In the genomic region with DNA sequence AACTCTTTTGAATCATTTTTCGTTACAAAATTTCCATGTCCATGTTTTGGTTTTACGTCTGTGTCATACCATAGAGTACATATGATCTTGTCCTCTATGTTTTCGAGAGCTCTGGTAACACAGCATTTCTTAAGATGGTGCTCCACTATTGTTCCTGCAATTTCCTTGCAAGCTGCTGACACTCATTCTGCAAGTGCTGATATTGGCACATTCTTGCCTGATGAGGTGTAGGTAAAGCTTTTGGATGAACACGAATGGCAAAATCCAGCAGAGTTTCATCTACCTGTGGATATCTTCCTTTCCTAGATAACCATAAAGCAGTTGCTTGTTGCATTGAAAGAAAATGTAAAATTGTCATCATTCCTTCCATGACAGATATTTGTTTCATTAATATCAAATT, we compare ENCODE assay signal across 17 cellular contexts. TPM values are rescaled to one million over a fixed set of nuclear protein-coding genes. Genes with fewer than 3 reads are reported as not detected.
A peak's percentile ranks its signal among the peaks of the same experiment; 100 is the strongest.
DNase-seq lines count a peak whose midpoint lies in the region; ATAC-seq and TF ChIP-seq lines count a peak whose summit lies in the region.
"Had no signal": no experiment of that assay in that cellular context is flagged by ENCODE, and none has a peak within 500 bp of the region (broad histone marks: within the 10 kb centered on the region; RNA-seq: fewer than 3 reads in every experiment).

No MANE protein-coding gene starts in this region.

- TF ChIP-seq POLR2A in breast epithelium (IDR thresholded peaks at IDR 0.05): no peak

- peaks cover 3% of the 10 kb centered on the region for H3K36me3 Mint-ChIP-seq in endodermal cell (ENCODE audit: low read depth)
- H3K36me3 Mint-ChIP-seq: CD14-positive monocyte had no signal

- H3K9me3 Mint-ChIP-seq in endodermal cell: peaks cover 6% of the 10 kb centered on the region

- H4K20me1 ChIP-seq in mammary epithelial cell (ENCODE audit: insufficient read depth, low read length): no peaks in the 10 kb centered on the region

- H3K4me3 ChIP-seq in mammary epithelial cell (replicated peaks in 1 of 3; ENCODE audit: insufficient read depth in 1 of 3, low read depth in 2 of 3, low read length in 3 of 3) (no peak overlapping the region), breast epithelium (no peak overlapping the region), endodermal cell (ENCODE audit: low read length) (no peak overlapping the region)
- H3K4me3 ChIP-seq: GM12878 had no signal

- in situ Hi-C loops in mammary epithelial cell (cut with MboI; ENCODE audit: low sequenced_read_pairs in 2 of 2): no loop called here

- no peak for ATAC-seq in HG03439 (IDR thresholded peaks at IDR 0.05; ENCODE audit: unreplicated experiment)
- ATAC-seq in HG02973 (IDR thresholded peaks at IDR 0.05; ENCODE audit: unreplicated experiment): no peak
- ATAC-seq: GM12878, HepG2 had no signal

- H3K27me3 Mint-ChIP-seq in endodermal cell (ENCODE audit: insufficient read depth): no peaks in the 10 kb centered on the region

- H3K36me3 ChIP-seq in mammary epithelial cell (ENCODE audit: insufficient read depth, low read length) (no peaks in the 10 kb centered on the region), breast epithelium (no peaks in the 10 kb centered on the region), endodermal cell (ENCODE audit: control insufficient read depth, insufficient read depth, low read length) (no peaks in the 10 kb centered on the region)

- dilution Hi-C loops in mammary epithelial cell (cut with HindIII; ENCODE audit: low sequenced_read_pairs): no loop called here

- no TSS peak for BruUV-seq in mammary epithelial cell (replicated peaks; lab: Mats Ljungman, UMichigan)

- H3K4me1 ChIP-seq in mammary epithelial cell (ENCODE audit: insufficient read depth, low read length) (peaks cover 7% of the 10 kb centered on the region), breast epithelium (no peaks in the 10 kb centered on the region), endodermal cell (ENCODE audit: control insufficient read depth, insufficient read depth, low read length) (no peaks in the 10 kb centered on the region)

- DNase-seq in mammary epithelial cell: peak; percentile 4
- no peak for DNase-seq in breast epithelium (ENCODE audit: low spot score in 2 of 2)
- peak; percentile 45 for DNase-seq in endodermal cell
- DNase-seq in kidney glomerular epithelial cell (lab: John Stamatoyannopoulos, UW): peak; percentile 1
- DNase-seq in CD1c-positive myeloid dendritic cell (ENCODE audit: extremely low spot score): no peak
- no peak for DNase-seq in DMS114 treated with DMSO at 0.1 percent for 48 hours (lab: John Stamatoyannopoulos, UW; ENCODE audit: unreplicated experiment)
- DNase-seq: H7 had no signal

- H3K4me2 ChIP-seq in mammary epithelial cell (ENCODE audit: insufficient read depth, low read depth, low read length): no peak overlapping the region

- 75% methylated on average over 4 of the region's 4 CpGs for WGBS in mammary epithelial cell (ENCODE audit: low coverage, missing lambda C conversion rate)
- 85% methylated on average over 4 of the region's 4 CpGs; no CpG with 5 or more reads in 1 of the 2 experiments for WGBS in endodermal cell (ENCODE audit: insufficient coverage in 1 of 2, insufficient read length in 1 of 2), 2 experiments

- H3K79me2 ChIP-seq in mammary epithelial cell (ENCODE audit: insufficient read depth, low read length): no peaks in the 10 kb centered on the region

- no peak overlapping the region for H3K4me3 Mint-ChIP-seq in endodermal cell
- H3K4me3 Mint-ChIP-seq: CD14-positive monocyte had no signal

- TF ChIP-seq CTCF in mammary epithelial cell (conservative IDR thresholded peaks at IDR 0.05 in 1 of 2, IDR thresholded peaks at IDR 0.05 in 1 of 2; ENCODE audit: extremely low read depth in 1 of 2, insufficient read depth in 1 of 2, low read depth in 1 of 2, low read length in 2 of 2): no peak
- TF ChIP-seq CTCF in breast epithelium (IDR thresholded peaks at IDR 0.05): no peak
- no peak for TF ChIP-seq CTCF in endodermal cell (conservative IDR thresholded peaks at IDR 0.05)

- H3K27me3 ChIP-seq in mammary epithelial cell (ENCODE audit: insufficient read depth, low read length) (no peaks in the 10 kb centered on the region), breast epithelium (peaks cover 0 to 5% of the 10 kb centered on the region in 2 donors), endodermal cell (ENCODE audit: control insufficient read depth, insufficient read depth, low read length, poor library complexity, severe bottlenecking) (no peaks in the 10 kb centered on the region)

- intact Hi-C loops in mammary epithelial cell (cut with micrococcal nuclease) (loop anchor here (2.0 kb wide), 1 partner anchor 48 kb away; no protein-coding TSS in a partner anchor), breast epithelium (cut with DNase I; ENCODE audit: low total_unique reads) (no loop called here)

- H3K27ac Mint-ChIP-seq in endodermal cell: no peak overlapping the region
- H3K27ac Mint-ChIP-seq: CD14-positive monocyte had no signal

- no peak overlapping the region for H3K9ac ChIP-seq in mammary epithelial cell (ENCODE audit: insufficient read depth, low read length)
- H3K9ac ChIP-seq in endodermal cell (ENCODE audit: extremely low read depth, low read length, poor library complexity, severe bottlenecking): no peak overlapping the region

- peaks cover 51% of the 10 kb centered on the region for H3K4me1 Mint-ChIP-seq in endodermal cell
- H3K4me1 Mint-ChIP-seq: CD14-positive monocyte had no signal

- no peak overlapping the region for H2AFZ ChIP-seq in mammary epithelial cell (ENCODE audit: low read depth, low read length)

- CTCF ChIA-PET in mammary epithelial cell (lab: Charles Lee; ENCODE audit: low non-redundant PET): interaction anchor here (0.7 kb wide), 1 partner anchor 40 kb away, joined by 3 read pairs; no protein-coding TSS in a partner anchor

- no peak overlapping the region for H3K27ac ChIP-seq in mammary epithelial cell (ENCODE audit: insufficient read depth, low read depth, low read length)
- no peak overlapping the region for H3K27ac ChIP-seq in breast epithelium
- no peak overlapping the region for H3K27ac ChIP-seq in endodermal cell (ENCODE audit: low read depth, low read length)
- H3K27ac ChIP-seq: 22Rv1 had no signal

- H3K9me3 ChIP-seq in mammary epithelial cell (replicated peaks; ENCODE audit: insufficient read depth, low read length): no peaks in the 10 kb centered on the region
- H3K9me3 ChIP-seq in breast epithelium: no peaks in the 10 kb centered on the region
- H3K9me3 ChIP-seq in endodermal cell (ENCODE audit: control insufficient read depth, low read length): no peaks in the 10 kb centered on the region

RNA-seq across cellular contexts. Expression of a gene that starts 41.3 kb away (rescaled TPM):
- total RNA-seq in mammary epithelial cell (not detected), breast epithelium (under 1 TPM in 2 of 3 donors, not detected in 1; 0.33 to 0.44 TPM), endodermal cell (under 1 TPM; 0.33 to 0.44 TPM)
- polyA plus RNA-seq in mammary epithelial cell: not detected
- polyA minus RNA-seq in mammary epithelial cell: not detected
- not detected for polyA plus RNA-seq in endodermal cell (2013, experiment 1 of 2)
- polyA plus RNA-seq in endodermal cell (2013, experiment 2 of 2): not detected
- total RNA-seq: A673, Daoy, HepG2, HT1080 had no signal
- polyA plus RNA-seq: BJ, CD14-positive monocyte, HepG2 had no signal

Comparison
In these comparisons a context has a peak if more than half of its experiments do, and no peak if none do; other contexts are left out.
1. DNase-seq: peak in mammary epithelial cell (single experiment), endodermal cell (single experiment) and kidney glomerular epithelial cell (single experiment); none in breast epithelium (0 of 2), CD1c-positive myeloid dendritic cell (single experiment) and DMS114 treated with DMSO at 0.1 percent for 48 hours (single experiment).